In genomic region chr1:235331391-235331790, GRCh38 we compare ENCODE assay signal across 12 cellular contexts. TPM values are rescaled to one million over a fixed set of nuclear protein-coding genes. Genes with fewer than 3 reads are reported as not detected.
A peak's percentile ranks its signal among the peaks of the same experiment; 100 is the strongest.
DNase-seq lines count a peak whose midpoint lies in the region; ATAC-seq, FAIRE-seq and TF ChIP-seq lines count a peak whose summit lies in the region.
"Had no signal": no experiment of that assay in that cellular context is flagged by ENCODE, and none has a peak within 500 bp of the region (broad histone marks: within the 10 kb centered on the region; RNA-seq: fewer than 3 reads in every experiment).

No MANE protein-coding gene starts in this region.

- TF ChIP-seq EP300 in HepG2 (IDR thresholded peaks at IDR 0.05; ENCODE audit: low read depth in 2 of 2, low read length in 2 of 2): 0 out of 4 replicates have a peak, but pooled peaks of 1 of the 2 experiments have one; percentile 26
- no peak for TF ChIP-seq EP300 in HepG2 (CRISPR knock-in tag; IDR thresholded peaks at IDR 0.05; ENCODE audit: borderline replicate concordance)

- 5% methylated on average over 3 of the region's 3 CpGs for WGBS in HepG2 (ENCODE audit: low lambda C conversion rate)
- 46% methylated on average over 3 of the region's 3 CpGs for WGBS in right lobe of liver (ENCODE audit: insufficient coverage, low coverage, low lambda C conversion rate, missing lambda C conversion rate)

- no TSS peak for BruUV-seq in HepG2 (replicated peaks; lab: Mats Ljungman, UMichigan)

- H3K27ac ChIP-seq in HepG2 (ENCODE audit: extremely low read length, insufficient read depth, low read length): peak overlapping the region; percentile 88
- no peak overlapping the region for H3K27ac ChIP-seq in right lobe of liver
- H3K27ac ChIP-seq: colonic mucosa, gastrocnemius medialis had no signal

- H3K4me1 ChIP-seq in HepG2 (ENCODE audit: insufficient read depth, low read length): peaks cover 34% of the 10 kb centered on the region
- peaks cover 0 to 40% (median 8%) of the 10 kb centered on the region in 4 donors for H3K4me1 ChIP-seq in right lobe of liver
- H3K4me1 ChIP-seq: colonic mucosa had no signal

- H3K27me3 ChIP-seq in HepG2 (ENCODE audit: control insufficient read depth in 1 of 2, insufficient read depth in 2 of 2, low read length in 2 of 2) (no peaks in the 10 kb centered on the region; a peak in 1 of 5 replicates), right lobe of liver (no peaks in the 10 kb centered on the region)
- H3K27me3 ChIP-seq: colonic mucosa, gastrocnemius medialis had no signal

- no peak for TF ChIP-seq RAD21 in HepG2 (CRISPR knock-in tag; IDR thresholded peaks at IDR 0.05)

- no peak for FAIRE-seq in HepG2 (lab: Jason Lieb, UNC)

- intact Hi-C loops in HepG2 (cut with micrococcal nuclease; ENCODE audit: unreplicated experiment) (loop anchor here (2.0 kb wide), 1 partner anchor 35 kb away; the partner anchor contains the start of gene TBCE), right lobe of liver (cut with DNase I) (no loop called here)

- H3K9ac ChIP-seq in HepG2 (ENCODE audit: insufficient read depth, low read depth, low read length): peak overlapping the region; percentile 93

- peak overlapping the region; percentile 80 for H3K4me2 ChIP-seq in HepG2 (ENCODE audit: low read depth, low read length)

- TF ChIP-seq CTCF in HepG2 (CRISPR knock-in tag; IDR thresholded peaks at IDR 0.05) (no peak), right lobe of liver (IDR thresholded peaks at IDR 0.05) (no peak), fibroblast of pulmonary artery (IDR thresholded peaks at IDR 0.05; ENCODE audit: low read length, missing control alignments) (no peak)

- H3K27ac Mint-ChIP-seq in stimulated activated memory B cell treated with anti-CD40 and anti-IgM and Interleukin-4, amounts not matched to agents 10 μg/mL and 1 μg/mL and 100 μg/mL, for 72 hours: no peak overlapping the region

- no peak overlapping the region for H2AFZ ChIP-seq in HepG2 (ENCODE audit: low read length)

- H3K36me3 Mint-ChIP-seq in stimulated activated memory B cell treated with anti-CD40 and anti-IgM and Interleukin-4, amounts not matched to agents 10 μg/mL and 1 μg/mL and 100 μg/mL, for 72 hours: peaks cover 7% of the 10 kb centered on the region

- peak overlapping the region; percentile 85 to 95 (median 91); a peak in 5 of 6 replicates for H3K4me3 ChIP-seq in HepG2 (replicated peaks in 1 of 3; ENCODE audit: insufficient read depth in 1 of 3, low read depth in 2 of 3, low read length in 3 of 3)
- H3K4me3 ChIP-seq in right lobe of liver: no peak overlapping the region
- H3K4me3 ChIP-seq in fibroblast of pulmonary artery (replicated peaks; ENCODE audit: low read depth, low read length): peak overlapping the region; percentile 1
- H3K4me3 ChIP-seq: colonic mucosa, gastrocnemius medialis had no signal

- H4K20me1 ChIP-seq in HepG2 (ENCODE audit: insufficient read depth, low read length): peaks cover 13% of the 10 kb centered on the region

- H3K4me1 Mint-ChIP-seq in stimulated activated memory B cell treated with anti-CD40 and anti-IgM and Interleukin-4, amounts not matched to agents 10 μg/mL and 1 μg/mL and 100 μg/mL, for 72 hours: peaks cover 13% of the 10 kb centered on the region

- peaks cover 85% of the 10 kb centered on the region for H3K79me2 ChIP-seq in HepG2 (ENCODE audit: insufficient read depth, low read length)

- ATAC-seq in HepG2 (no peak), right lobe of liver (no peak), HG02884 (IDR thresholded peaks at IDR 0.05; ENCODE audit: unreplicated experiment) (no peak)
- ATAC-seq in stimulated activated memory B cell treated with anti-CD40 and anti-IgM and Interleukin-4, amounts not matched to agents 10 μg/mL and 1 μg/mL and 100 μg/mL, for 72 hours: no peak
- ATAC-seq: gastrocnemius medialis, left lobe of liver had no signal

- TF ChIP-seq POLR2A in HepG2 (IDR thresholded peaks at IDR 0.05; ENCODE audit: insufficient read depth in 1 of 2, low read depth in 2 of 2, low read length in 2 of 2) (no peak), right lobe of liver (IDR thresholded peaks at IDR 0.05) (no peak)

- CTCF ChIA-PET in HepG2 (lab: Yijun Ruan, JAX; ENCODE audit: low intra/inter-chr PET ratio, low total read pairs): no interaction called here

- in situ Hi-C loops in HepG2 (cut with HindIII; ENCODE audit: extremely low pct_ligation_motif_present, low pct_unique_long_range_greater_than_20kb): no loop called here

- H3K9me3 ChIP-seq in HepG2 (ENCODE audit: low read length) (no peaks in the 10 kb centered on the region), right lobe of liver (no peaks in the 10 kb centered on the region)
- H3K9me3 ChIP-seq: colonic mucosa, gastrocnemius medialis had no signal

- DNase-seq in HepG2 (ENCODE audit: low spot score) (peak; percentile 25), right lobe of liver (no peak), SIG-M5 treated with dmso at 0.1 percent for 504 hours (lab: John Stamatoyannopoulos, UW; ENCODE audit: unreplicated experiment) (peak; percentile 58), fibroblast of pulmonary artery (ENCODE audit: low read depth) (no peak), NCI-H2227 treated with DMSO at 0.1 percent for 48 hours (lab: John Stamatoyannopoulos, UW) (no peak), medulla oblongata (ENCODE audit: extremely low spot score) (no peak)
- DNase-seq: colonic mucosa, gastrocnemius medialis, NCI-H1048 had no signal

- H3K4me3 Mint-ChIP-seq in stimulated activated memory B cell treated with anti-CD40 and anti-IgM and Interleukin-4, amounts not matched to agents 10 μg/mL and 1 μg/mL and 100 μg/mL, for 72 hours: peak overlapping the region; percentile 68

- H3K27me3 Mint-ChIP-seq in stimulated activated memory B cell treated with anti-CD40 and anti-IgM and Interleukin-4, amounts not matched to agents 10 μg/mL and 1 μg/mL and 100 μg/mL, for 72 hours: no peaks in the 10 kb centered on the region

- H3K36me3 ChIP-seq in HepG2 (replicated peaks in 1 of 2; ENCODE audit: control insufficient read depth in 1 of 2, insufficient read depth in 2 of 2, low read length in 2 of 2) (peaks cover 0 to 4% of the 10 kb centered on the region in 2 experiments; a peak in 2 of 5 replicates), right lobe of liver (peaks cover 0 to 4% (median under 1%) of the 10 kb centered on the region in 4 donors)

- POLR2A ChIA-PET in HepG2 (lab: Yijun Ruan, JAX): interaction anchor here (0.8 to 1.4 kb wide), 3 partner anchors 36 to 91 kb away, joined by 3 to 5 read pairs (median 4); partner anchors contain the start of gene TBCE

- no peaks in the 10 kb centered on the region for H3K9me3 Mint-ChIP-seq in stimulated activated memory B cell treated with anti-CD40 and anti-IgM and Interleukin-4, amounts not matched to agents 10 μg/mL and 1 μg/mL and 100 μg/mL, for 72 hours

RNA-seq across cellular contexts. Expression of gene GGPS1, which starts 3.0 kb away (rescaled TPM):
- 42.6 and 59.1 TPM in 2 replicates for total RNA-seq in HepG2 (2016; rRNA removed; fragmentation: Illumina TruSeq; extraction: Trizol)
- 21.5 and 21.8 TPM in 2 replicates for total RNA-seq in HepG2 (2016; cell fraction: cytosol; rRNA removed; fragmentation: Illumina TruSeq; extraction: Trizol; ENCODE audit: low read depth)
- total RNA-seq in HepG2 (2016; cell fraction: insoluble cytoplasmic fraction; rRNA removed; fragmentation: Illumina TruSeq; extraction: Trizol): 38.1 and 62.2 TPM in 2 replicates
- total RNA-seq in HepG2 (2016; cell fraction: membrane; rRNA removed; fragmentation: Illumina TruSeq; extraction: Trizol): 37.1 and 44.7 TPM in 2 replicates
- total RNA-seq in HepG2 (2016; cell fraction: nucleus; rRNA removed; fragmentation: Illumina TruSeq; extraction: Trizol): 11.9 and 16.2 TPM in 2 replicates
- polyA plus RNA-seq in HepG2 (2011; rRNA removed): 25.8 and 28.8 TPM in 2 replicates
- polyA plus RNA-seq in HepG2 (2011; cell fraction: cytosol; rRNA removed): 12.9 and 22.2 TPM in 2 replicates
- 4.4 and 11.2 TPM in 2 replicates for polyA plus RNA-seq in HepG2 (2011; cell fraction: nucleus; rRNA removed)
- 30.9 and 36.8 TPM in 2 replicates for polyA plus RNA-seq in HepG2 (2012)
- polyA plus RNA-seq in HepG2 (2016; cell fraction: cytosol; fragmentation: Illumina TruSeq; extraction: Trizol; ENCODE audit: low read depth): 11.2 and 11.4 TPM in 2 replicates
- 59.2 and 60.3 TPM in 2 replicates for polyA plus RNA-seq in HepG2 (2016; cell fraction: insoluble cytoplasmic fraction; fragmentation: Illumina TruSeq; extraction: Trizol; ENCODE audit: low read depth)
- polyA plus RNA-seq in HepG2 (2016; cell fraction: membrane; fragmentation: Illumina TruSeq; extraction: Trizol; ENCODE audit: low read depth): 29.1 and 29.2 TPM in 2 replicates
- 24.5 and 28.8 TPM in 2 replicates for polyA plus RNA-seq in HepG2 (2016; cell fraction: nucleus; fragmentation: Illumina TruSeq; extraction: Trizol; ENCODE audit: insufficient read depth, low read depth)
- polyA minus RNA-seq in HepG2 (2011; rRNA and poly(A)+ RNA removed; ENCODE audit: low replicate concordance): 17.0 and 17.9 TPM in 2 replicates
- polyA minus RNA-seq in HepG2 (2011; cell fraction: cytosol; rRNA and poly(A)+ RNA removed): 15.0 and 19.9 TPM in 2 replicates
- polyA minus RNA-seq in HepG2 (2011; cell fraction: nucleus; rRNA and poly(A)+ RNA removed): 11.3 and 17.7 TPM in 2 replicates
- 10 to 100 TPM in 4 of 6 experiments, 1 to 10 TPM in 2; 7.8 to 12.1 (median 10.6) TPM for total RNA-seq in right lobe of liver

RNA-seq across cellular contexts. Expression of gene ARID4B, which starts 3.4 kb away (rescaled TPM):
- total RNA-seq in HepG2 (2016; rRNA removed; fragmentation: Illumina TruSeq; extraction: Trizol) (24.6 and 26.9 TPM in 2 replicates), right lobe of liver (10 to 100 TPM in 4 of 6 experiments, 1 to 10 TPM in 2; 8.0 to 16.2 (median 11.4) TPM)
- 3.6 and 6.4 TPM in 2 replicates for total RNA-seq in HepG2 (2016; cell fraction: cytosol; rRNA removed; fragmentation: Illumina TruSeq; extraction: Trizol; ENCODE audit: low read depth)
- total RNA-seq in HepG2 (2016; cell fraction: insoluble cytoplasmic fraction; rRNA removed; fragmentation: Illumina TruSeq; extraction: Trizol): 25.3 and 26.7 TPM in 2 replicates
- total RNA-seq in HepG2 (2016; cell fraction: membrane; rRNA removed; fragmentation: Illumina TruSeq; extraction: Trizol): 6.4 and 8.2 TPM in 2 replicates
- 40.1 and 45.0 TPM in 2 replicates for total RNA-seq in HepG2 (2016; cell fraction: nucleus; rRNA removed; fragmentation: Illumina TruSeq; extraction: Trizol)
- 7.2 and 9.7 TPM in 2 replicates for polyA plus RNA-seq in HepG2 (2011; rRNA removed)
- 3.3 and 4.4 TPM in 2 replicates for polyA plus RNA-seq in HepG2 (2011; cell fraction: cytosol; rRNA removed)
- polyA plus RNA-seq in HepG2 (2011; cell fraction: nucleus; rRNA removed): 12.9 and 13.1 TPM in 2 replicates
- polyA plus RNA-seq in HepG2 (2012): 13.4 and 18.5 TPM in 2 replicates
- polyA plus RNA-seq in HepG2 (2016; cell fraction: cytosol; fragmentation: Illumina TruSeq; extraction: Trizol; ENCODE audit: low read depth): 0.25 and 0.27 TPM in 2 replicates
- polyA plus RNA-seq in HepG2 (2016; cell fraction: insoluble cytoplasmic fraction; fragmentation: Illumina TruSeq; extraction: Trizol; ENCODE audit: low read depth): 14.8 and 15.4 TPM in 2 replicates
- polyA plus RNA-seq in HepG2 (2016; cell fraction: membrane; fragmentation: Illumina TruSeq; extraction: Trizol; ENCODE audit: low read depth): 0.92 and 0.98 TPM in 2 replicates
- 30.0 and 32.3 TPM in 2 replicates for polyA plus RNA-seq in HepG2 (2016; cell fraction: nucleus; fragmentation: Illumina TruSeq; extraction: Trizol; ENCODE audit: insufficient read depth, low read depth)
- 9.7 and 16.5 TPM in 2 replicates for polyA minus RNA-seq in HepG2 (2011; rRNA and poly(A)+ RNA removed; ENCODE audit: low replicate concordance)
- 10.8 and 14.8 TPM in 2 replicates for polyA minus RNA-seq in HepG2 (2011; cell fraction: cytosol; rRNA and poly(A)+ RNA removed)
- 73.5 and 86.1 TPM in 2 replicates for polyA minus RNA-seq in HepG2 (2011; cell fraction: nucleus; rRNA and poly(A)+ RNA removed)

RNA-seq across cellular contexts. Expression of gene TBCE, which starts 35.8 kb away (rescaled TPM):
- total RNA-seq in HepG2 (2016; rRNA removed; fragmentation: Illumina TruSeq; extraction: Trizol) (25.6 and 33.0 TPM in 2 replicates), right lobe of liver (10 to 100 TPM; 11.2 to 16.6 (median 13.3) TPM)
- total RNA-seq in HepG2 (2016; cell fraction: cytosol; rRNA removed; fragmentation: Illumina TruSeq; extraction: Trizol; ENCODE audit: low read depth): 14.7 and 15.8 TPM in 2 replicates
- total RNA-seq in HepG2 (2016; cell fraction: insoluble cytoplasmic fraction; rRNA removed; fragmentation: Illumina TruSeq; extraction: Trizol): 26.3 and 39.6 TPM in 2 replicates
- total RNA-seq in HepG2 (2016; cell fraction: membrane; rRNA removed; fragmentation: Illumina TruSeq; extraction: Trizol): 11.4 and 12.5 TPM in 2 replicates
- 21.0 and 25.5 TPM in 2 replicates for total RNA-seq in HepG2 (2016; cell fraction: nucleus; rRNA removed; fragmentation: Illumina TruSeq; extraction: Trizol)
- 24.4 and 31.1 TPM in 2 replicates for polyA plus RNA-seq in HepG2 (2011; rRNA removed)
- polyA plus RNA-seq in HepG2 (2011; cell fraction: cytosol; rRNA removed): 15.6 and 21.0 TPM in 2 replicates
- 26.3 and 27.5 TPM in 2 replicates for polyA plus RNA-seq in HepG2 (2011; cell fraction: nucleus; rRNA removed)
- polyA plus RNA-seq in HepG2 (2012): 35.3 and 48.1 TPM in 2 replicates
- polyA plus RNA-seq in HepG2 (2016; cell fraction: cytosol; fragmentation: Illumina TruSeq; extraction: Trizol; ENCODE audit: low read depth): 5.5 and 5.9 TPM in 2 replicates
- polyA plus RNA-seq in HepG2 (2016; cell fraction: insoluble cytoplasmic fraction; fragmentation: Illumina TruSeq; extraction: Trizol; ENCODE audit: low read depth): 33.2 and 36.2 TPM in 2 replicates
- 7.0 and 7.4 TPM in 2 replicates for polyA plus RNA-seq in HepG2 (2016; cell fraction: membrane; fragmentation: Illumina TruSeq; extraction: Trizol; ENCODE audit: low read depth)
- 60.6 and 63.9 TPM in 2 replicates for polyA plus RNA-seq in HepG2 (2016; cell fraction: nucleus; fragmentation: Illumina TruSeq; extraction: Trizol; ENCODE audit: insufficient read depth, low read depth)
- polyA minus RNA-seq in HepG2 (2011; rRNA and poly(A)+ RNA removed; ENCODE audit: low replicate concordance): 9.1 and 14.9 TPM in 2 replicates
- polyA minus RNA-seq in HepG2 (2011; cell fraction: cytosol; rRNA and poly(A)+ RNA removed): 13.1 and 16.3 TPM in 2 replicates
- 44.9 and 47.3 TPM in 2 replicates for polyA minus RNA-seq in HepG2 (2011; cell fraction: nucleus; rRNA and poly(A)+ RNA removed)

Comparison
In these comparisons a context has a peak if more than half of its experiments do, and no peak if none do; other contexts are left out.
1. DNase-seq: peak in HepG2 (single experiment) and SIG-M5 treated with dmso at 0.1 percent for 504 hours (single experiment); none in right lobe of liver (0 of 3), fibroblast of pulmonary artery (single experiment), NCI-H2227 treated with DMSO at 0.1 percent for 48 hours (single experiment) and medulla oblongata (single experiment).
2. H3K4me3 ChIP-seq: peak in HepG2 (3 of 3) and fibroblast of pulmonary artery (single experiment); none in right lobe of liver (0 of 3).